In genomic region chr13:19153782-19154450, GRCh38 we compare ENCODE assay signal across 14 cellular contexts. TPM values are rescaled to one million over a fixed set of nuclear protein-coding genes. Genes with fewer than 3 reads are reported as not detected.
DNase-seq lines count a peak whose midpoint lies in the region; ATAC-seq and TF ChIP-seq lines count a peak whose summit lies in the region.
"Had no signal": no experiment of that assay in that cellular context is flagged by ENCODE, and none has a peak within 500 bp of the region (broad histone marks: within the 10 kb centered on the region; RNA-seq: fewer than 3 reads in every experiment).

No MANE protein-coding gene starts in this region.

- H2AFZ ChIP-seq in OCI-LY7 (ENCODE audit: low read length): no peak overlapping the region

- no peaks in the 10 kb centered on the region for H3K27me3 ChIP-seq in sigmoid colon
- H3K27me3 ChIP-seq: ovary had no signal

- no peak for TF ChIP-seq EP300 in sigmoid colon (IDR thresholded peaks at IDR 0.05)

- H3K27ac Mint-ChIP-seq in effector memory CD8-positive, alpha-beta T cell: no peak overlapping the region
- H3K27ac Mint-ChIP-seq: mesothelial cell of epicardium; stimulated activated naive CD8-positive, alpha-beta T cell treated with anti-CD3 and anti-CD28 coated beads, Interleukin-15, Interleukin-2, amounts not matched to agents 100 ng/mL and 50 ng/mL, for 24 hours had no signal

- H3K4me2 ChIP-seq in OCI-LY7 (ENCODE audit: low read length): no peak overlapping the region

- H3K4me1 Mint-ChIP-seq in effector memory CD8-positive, alpha-beta T cell (ENCODE audit: low read depth in 2 of 2): no peaks in the 10 kb centered on the region
- H3K4me1 Mint-ChIP-seq: CD14-positive monocyte, mesothelial cell of epicardium had no signal

- no peaks in the 10 kb centered on the region for H3K79me2 ChIP-seq in OCI-LY7 (ENCODE audit: insufficient read depth, low read depth, low read length)

- TF ChIP-seq POLR2A in sigmoid colon (IDR thresholded peaks at IDR 0.05): no peak

- peaks cover 3 to 11% of the 10 kb centered on the region in 2 donors for H3K9me3 Mint-ChIP-seq in effector memory CD8-positive, alpha-beta T cell

- intact Hi-C loops in OCI-LY7 (cut with micrococcal nuclease; ENCODE audit: unreplicated experiment) (loop anchor here (5.0 kb wide), 1 partner anchor 433 kb away; no protein-coding TSS in a partner anchor), sigmoid colon (cut with DNase I) (no loop called here)

- no peaks in the 10 kb centered on the region for H3K9me3 ChIP-seq in OCI-LY7 (ENCODE audit: low read length)
- peaks cover 0 to 4% (median 0%) of the 10 kb centered on the region in 4 donors for H3K9me3 ChIP-seq in sigmoid colon
- H3K9me3 ChIP-seq: ovary had no signal

- no peaks in the 10 kb centered on the region for H3K36me3 Mint-ChIP-seq in effector memory CD8-positive, alpha-beta T cell (ENCODE audit: insufficient read depth)
- H3K36me3 Mint-ChIP-seq: CD14-positive monocyte had no signal

- POLR2A ChIA-PET in OCI-LY7 (lab: Charles Lee): no interaction called here

- no peaks in the 10 kb centered on the region for H4K20me1 ChIP-seq in OCI-LY7 (ENCODE audit: insufficient read depth, low read length)

- WGBS in sigmoid colon, 2 donors: 80 to 81% methylated on average over 9 of the region's 9 CpGs

- BruUV-seq in OCI-LY7 (replicated peaks; lab: Mats Ljungman, UMichigan): no TSS peak

- TF ChIP-seq CTCF in GM20000 (IDR thresholded peaks at IDR 0.05; ENCODE audit: extremely low read depth, missing control alignments) (peak; percentile 14), OCI-LY7 (conservative IDR thresholded peaks at IDR 0.05; ENCODE audit: low read length) (peak; percentile 34; the same call in 1 of the 2 replicates), sigmoid colon (IDR thresholded peaks at IDR 0.05) (no peak)

- H3K27me3 Mint-ChIP-seq in effector memory CD8-positive, alpha-beta T cell: no peaks in the 10 kb centered on the region
- H3K27me3 Mint-ChIP-seq: stimulated activated naive CD8-positive, alpha-beta T cell treated with anti-CD3 and anti-CD28 coated beads, Interleukin-15, Interleukin-2, amounts not matched to agents 100 ng/mL and 50 ng/mL, for 24 hours had no signal

- H3K36me3 ChIP-seq in OCI-LY7 (ENCODE audit: insufficient read depth, low read length): no peaks in the 10 kb centered on the region
- no peaks in the 10 kb centered on the region for H3K36me3 ChIP-seq in sigmoid colon
- H3K36me3 ChIP-seq: ovary had no signal

- H3K9me2 ChIP-seq in OCI-LY7 (ENCODE audit: insufficient read depth, low read length): no peaks in the 10 kb centered on the region

- no peak overlapping the region for H3K4me3 Mint-ChIP-seq in effector memory CD8-positive, alpha-beta T cell
- H3K4me3 Mint-ChIP-seq: CD14-positive monocyte; mesothelial cell of epicardium; stimulated activated naive CD8-positive, alpha-beta T cell treated with anti-CD3 and anti-CD28 coated beads, Interleukin-15, Interleukin-2, amounts not matched to agents 100 ng/mL and 50 ng/mL, for 24 hours had no signal

- peak; percentile 8 for DNase-seq in activated T-cell treated with anti-CD3 and anti-CD28 coated beads for 48 hours (ENCODE audit: low read depth)
- DNase-seq in activated T-cell treated with anti-CD3 and anti-CD28 coated beads, Interleukin-2, amount 50 U/mL, for 1 hour: no peak
- no peak for DNase-seq in GM20000 (ENCODE audit: low spot score)
- no peak for DNase-seq in OCI-LY7 (ENCODE audit: low spot score)
- peak; percentile 48 for DNase-seq in sigmoid colon
- DNase-seq in effector memory CD8-positive, alpha-beta T cell: no peak
- DNase-seq: NCI-H510A, ovary had no signal

- H3K4me3 ChIP-seq in OCI-LY7 (ENCODE audit: low read depth, low read length, poor library complexity, severe bottlenecking): no peak overlapping the region
- H3K4me3 ChIP-seq in sigmoid colon: no peak overlapping the region
- H3K4me3 ChIP-seq: ovary had no signal

- ATAC-seq in activated CD4-positive, CD25-positive, alpha-beta regulatory T cell treated with anti-CD3 and anti-CD28 coated beads, Interleukin-2, amount 50 U/mL, for 24 hours: no peak
- no peak for ATAC-seq in GM19324 (IDR thresholded peaks at IDR 0.05; ENCODE audit: low FRiP score, unreplicated experiment)
- no peak for ATAC-seq in effector memory CD8-positive, alpha-beta T cell (replicated peaks)

- H3K4me1 ChIP-seq in OCI-LY7 (ENCODE audit: insufficient read depth, low read length, poor library complexity, severe bottlenecking): no peaks in the 10 kb centered on the region
- no peaks in the 10 kb centered on the region for H3K4me1 ChIP-seq in sigmoid colon

- no peak overlapping the region for H3K27ac ChIP-seq in OCI-LY7 (ENCODE audit: low read depth, low read length, poor library complexity, severe bottlenecking)
- H3K27ac ChIP-seq in sigmoid colon: no peak overlapping the region
- H3K27ac ChIP-seq: ovary had no signal

- CTCF ChIA-PET in OCI-LY7 (lab: Charles Lee; ENCODE audit: unreplicated experiment): no interaction called here

RNA-seq across cellular contexts. Expression of gene TUBA3C, which starts 27.7 kb away (rescaled TPM):
- total RNA-seq in OCI-LY7 (2014; rRNA removed; shearing (Covaris generic)): not detected in 2 replicates
- total RNA-seq in OCI-LY7 (2022) (not detected in 2 replicates), sigmoid colon (not detected)
- not detected for polyA plus RNA-seq in sigmoid colon
- total RNA-seq: LHCN-M2, mesothelial cell of epicardium, ovary had no signal
- polyA plus RNA-seq: CD14-positive monocyte, ovary had no signal

Comparison
In these comparisons a context has a peak if more than half of its experiments do, and no peak if none do; other contexts are left out.
1. DNase-seq: peak in activated T-cell treated with anti-CD3 and anti-CD28 coated beads for 48 hours (single experiment) and sigmoid colon (single experiment); none in activated T-cell treated with anti-CD3 and anti-CD28 coated beads, Interleukin-2, amount 50 U/mL, for 1 hour (single experiment), GM20000 (single experiment), OCI-LY7 (single experiment) and effector memory CD8-positive, alpha-beta T cell (0 of 3).
2. CTCF ChIP-seq: peak in GM20000 (single experiment) and OCI-LY7 (single experiment); none in sigmoid colon (0 of 4).